ENCODE assay signal across 33 cellular contexts in genomic region chr4:152004801-152005200, GRCh38.
DNase-seq lines count a peak whose midpoint lies in the region; ATAC-seq and TF ChIP-seq lines count a peak whose summit lies in the region.
"Had no signal": no experiment of that assay in that cellular context is flagged by ENCODE, and none has a peak within 500 bp of the region (broad histone marks: within the 10 kb centered on the region; RNA-seq: fewer than 3 reads in every experiment).

No MANE protein-coding gene starts in this region.

- H3K18ac ChIP-seq in mesendoderm (ENCODE audit: low read length): no peak overlapping the region

- no peak overlapping the region for H2AFZ ChIP-seq in PC-9

- no peak overlapping the region for H2AK5ac ChIP-seq in mesendoderm (ENCODE audit: low read length)

- H2BK120ac ChIP-seq in mesendoderm (ENCODE audit: low read depth, low read length): no peak overlapping the region

- H2BK15ac ChIP-seq in mesendoderm (replicated peaks; ENCODE audit: low read depth): no peak overlapping the region

- intact Hi-C loops in left ventricle myocardium superior (cut with micrococcal nuclease) (no loop called here), PC-9 (cut with micrococcal nuclease; ENCODE audit: unreplicated experiment) (no loop called here)

- H3K79me2 ChIP-seq in mesendoderm (ENCODE audit: control insufficient read depth, insufficient read depth, low read length) (no peaks in the 10 kb centered on the region), PC-9 (ENCODE audit: low read depth) (no peaks in the 10 kb centered on the region)

- no peak overlapping the region for H4K5ac ChIP-seq in mesendoderm (ENCODE audit: low read length)

- BruUV-seq in PC-9 (replicated peaks; lab: Mats Ljungman, UMichigan): no TSS peak

- no peak overlapping the region for H3K4ac ChIP-seq in mesendoderm (ENCODE audit: low read depth, low read length)

- TF ChIP-seq CTCF in endodermal cell (conservative IDR thresholded peaks at IDR 0.05): peak; percentile 53
- no peak for TF ChIP-seq CTCF in PC-9 (conservative IDR thresholded peaks at IDR 0.05)

- no peak overlapping the region for H3K27ac ChIP-seq in endodermal cell (ENCODE audit: low read depth, low read length)
- no peak overlapping the region for H3K27ac ChIP-seq in mesendoderm (ENCODE audit: low read depth, low read length)
- no peak overlapping the region for H3K27ac ChIP-seq in PC-9
- H3K27ac ChIP-seq: 22Rv1; A549; BLaER1; BLaER1 treated with 17β-estradiol and CSF1 and Interleukin-3, amounts not matched to agents 10 nM and 100 nM; C4-2B had no signal

- H3K27me3 ChIP-seq in endodermal cell (ENCODE audit: control insufficient read depth, insufficient read depth, low read length, poor library complexity, severe bottlenecking): peaks cover 90% of the 10 kb centered on the region
- no peaks in the 10 kb centered on the region for H3K27me3 ChIP-seq in mesendoderm (ENCODE audit: insufficient read depth, low read length, poor library complexity)
- H3K27me3 ChIP-seq in PC-9 (ENCODE audit: insufficient read depth, low read depth): no peaks in the 10 kb centered on the region
- H3K27me3 ChIP-seq: BE2C; BLaER1; BLaER1 treated with 17β-estradiol and CSF1 and Interleukin-3, amounts not matched to agents 10 nM and 100 nM had no signal

- no peaks in the 10 kb centered on the region for H3K4me1 ChIP-seq in endodermal cell (ENCODE audit: control insufficient read depth, insufficient read depth, low read length)
- H3K4me1 ChIP-seq in mesendoderm (ENCODE audit: control insufficient read depth, low read depth, low read length): no peaks in the 10 kb centered on the region
- H3K4me1 ChIP-seq in PC-9 (replicated peaks; ENCODE audit: insufficient read depth): no peaks in the 10 kb centered on the region
- H3K4me1 ChIP-seq: A549, BE2C, Caco-2 had no signal

- no peak for ATAC-seq in left ventricle myocardium superior
- ATAC-seq: A549; CD8-positive, alpha-beta T cell had no signal

- no peak overlapping the region for H3K4me2 ChIP-seq in mesendoderm (ENCODE audit: low read length)
- H3K4me2 ChIP-seq in PC-9: no peak overlapping the region
- H3K4me2 ChIP-seq: A549; BLaER1; BLaER1 treated with 17β-estradiol and CSF1 and Interleukin-3, amounts not matched to agents 10 nM and 100 nM had no signal

- H3K36me3 ChIP-seq in endodermal cell (ENCODE audit: control insufficient read depth, insufficient read depth, low read length): no peaks in the 10 kb centered on the region
- no peaks in the 10 kb centered on the region for H3K36me3 ChIP-seq in mesendoderm (ENCODE audit: control insufficient read depth, insufficient read depth, low read length)
- no peaks in the 10 kb centered on the region for H3K36me3 ChIP-seq in PC-9 (ENCODE audit: low read depth)
- H3K36me3 ChIP-seq: BE2C; BLaER1; BLaER1 treated with 17β-estradiol and CSF1 and Interleukin-3, amounts not matched to agents 10 nM and 100 nM had no signal

- no peaks in the 10 kb centered on the region for H4K20me1 ChIP-seq in PC-9 (ENCODE audit: insufficient read depth)
- H4K20me1 ChIP-seq: BLaER1; BLaER1 treated with 17β-estradiol and CSF1 and Interleukin-3, amounts not matched to agents 10 nM and 100 nM had no signal

- H2BK5ac ChIP-seq in mesendoderm (ENCODE audit: low read length): no peak overlapping the region

- H3K79me1 ChIP-seq in mesendoderm (ENCODE audit: low read length): no peaks in the 10 kb centered on the region

- H3K9me2 ChIP-seq in PC-9 (ENCODE audit: insufficient read depth): no peaks in the 10 kb centered on the region

- H3K27ac Mint-ChIP-seq in endodermal cell: no peak overlapping the region
- H3K27ac Mint-ChIP-seq: B cell; CD14-positive monocyte; CD4-positive, alpha-beta T cell; CD4-positive, CD25-positive, alpha-beta regulatory T cell; CD8-positive, alpha-beta T cell had no signal

- no peak overlapping the region for H3K23ac ChIP-seq in mesendoderm (ENCODE audit: low read length)

- H3K27me3 Mint-ChIP-seq in endodermal cell (ENCODE audit: insufficient read depth): peaks cover 84% of the 10 kb centered on the region
- H3K27me3 Mint-ChIP-seq: CD4-positive, alpha-beta memory T cell; CD4-positive, alpha-beta T cell had no signal

- no peaks in the 10 kb centered on the region for H3K9me3 ChIP-seq in endodermal cell (ENCODE audit: control insufficient read depth, low read length)
- H3K9me3 ChIP-seq in PC-9 (ENCODE audit: insufficient read depth, low read depth): no peaks in the 10 kb centered on the region
- H3K9me3 ChIP-seq: A549, BE2C, Caco-2 had no signal

- WGBS in endodermal cell (ENCODE audit: insufficient coverage in 1 of 2, insufficient read length in 1 of 2), 2 experiments: 22 to 52% methylated on average over 7 of the region's 7 CpGs
- WGBS in mesendoderm (ENCODE audit: extremely low coverage, insufficient coverage, low lambda C conversion rate): no CpG with 5 or more reads among the region's 7 CpGs

- no peak overlapping the region for H4K8ac ChIP-seq in mesendoderm (ENCODE audit: low read depth, low read length)

- H3K36me3 Mint-ChIP-seq in endodermal cell (ENCODE audit: low read depth): no peaks in the 10 kb centered on the region
- H3K36me3 Mint-ChIP-seq: CD14-positive monocyte; CD4-positive, alpha-beta memory T cell; CD4-positive, CD25-positive, alpha-beta regulatory T cell; CD8-positive, alpha-beta T cell had no signal

- POLR2A ChIA-PET in PC-9 (lab: Charles Lee; ENCODE audit: unreplicated experiment): no interaction called here

- H3F3A ChIP-seq in PC-9 (ENCODE audit: insufficient read depth, low read depth): no peaks in the 10 kb centered on the region

- no peak overlapping the region for H3K4me3 Mint-ChIP-seq in endodermal cell
- H3K4me3 Mint-ChIP-seq: B cell; CD14-positive monocyte; CD4-positive, alpha-beta T cell; CD4-positive, CD25-positive, alpha-beta regulatory T cell; CD8-positive, alpha-beta memory T cell; CD8-positive, alpha-beta T cell had no signal

- CTCF ChIA-PET in PC-9 (lab: Charles Lee): no interaction called here

- DNase-seq in endodermal cell (peak; percentile 78), iPS-NIHi7 (ENCODE audit: extremely low spot score) (peak; percentile 35), mesendoderm (peak; percentile 97), NCI-H524 treated with DMSO at 0.1 percent for 48 hours (lab: John Stamatoyannopoulos, UW) (no peak), left ventricle myocardium superior (no peak), PC-9 (no peak)
- DNase-seq: 8988T; ACHN; AML-193; BE2C; C1 segment of cervical spinal cord; Caco-2; Calu3; CD4-positive, alpha-beta memory T cell; CD4-positive, alpha-beta T cell; CD4-positive, CD25-positive, alpha-beta regulatory T cell; CD8-positive, alpha-beta memory T cell; CD8-positive, alpha-beta T cell; COR-L47; DMS 273 treated with DMSO at 0.1 percent for 48 hours; DMS153; DMS53; DMS79; DMS79 treated with DMSO at 0.1 percent for 48 hours; DND-41; EL had no signal

- no peaks in the 10 kb centered on the region for H3K9me3 Mint-ChIP-seq in endodermal cell
- H3K9me3 Mint-ChIP-seq: CD4-positive, alpha-beta T cell; CD8-positive, alpha-beta T cell had no signal

- H3K9ac ChIP-seq in endodermal cell (ENCODE audit: extremely low read depth, low read length, poor library complexity, severe bottlenecking): no peak overlapping the region
- H3K9ac ChIP-seq in mesendoderm (ENCODE audit: low read length): no peak overlapping the region
- H3K9ac ChIP-seq: BLaER1; BLaER1 treated with 17β-estradiol and CSF1 and Interleukin-3, amounts not matched to agents 10 nM and 100 nM had no signal

- no peak overlapping the region for H3K56ac ChIP-seq in mesendoderm (ENCODE audit: low read length)

- H3K4me1 Mint-ChIP-seq in endodermal cell: peaks cover 8% of the 10 kb centered on the region
- H3K4me1 Mint-ChIP-seq: B cell, CD14-positive monocyte had no signal

- H3K4me3 ChIP-seq in endodermal cell (ENCODE audit: low read length) (no peak overlapping the region), mesendoderm (ENCODE audit: low read length) (no peak overlapping the region), PC-9 (no peak overlapping the region)
- H3K4me3 ChIP-seq: A549; BLaER1; BLaER1 treated with 17β-estradiol and CSF1 and Interleukin-3, amounts not matched to agents 10 nM and 100 nM had no signal

Comparison
In these comparisons a context has a peak if more than half of its experiments do, and no peak if none do; other contexts are left out.
1. DNase-seq: peak in endodermal cell (single experiment), iPS-NIHi7 (single experiment) and mesendoderm (single experiment); none in NCI-H524 treated with DMSO at 0.1 percent for 48 hours (single experiment), left ventricle myocardium superior (single experiment) and PC-9 (0 of 2).